1 cellular context compared by ENCODE assay signal in genomic region chr2:74919827-74920226, GRCh38.
A peak's percentile ranks its signal among the peaks of the same experiment; 100 is the strongest.
TF ChIP-seq lines count a peak whose summit lies in the region.

No MANE protein-coding gene starts in this region.

TF ChIP-seq in HepG2, 621 proteins besides CTCF, POLR2A, EP300 and RAD21 (continued from another document):
- no peak for TF ChIP-seq ZNF275 (CRISPR knock-in tag; IDR thresholded peaks at IDR 0.05; ENCODE audit: borderline replicate concordance)
- TF ChIP-seq RFX3 (CRISPR knock-in tag; IDR thresholded peaks at IDR 0.05) = no peak
- TF ChIP-seq HOXA5 (CRISPR knock-in tag; IDR thresholded peaks at IDR 0.05) = 0 out of 2 replicates have a peak, but pooled peaks have one; percentile 23
- no peak for TF ChIP-seq ZNF713 (CRISPR knock-in tag; IDR thresholded peaks at IDR 0.05)
